ENCODE assay signal across 1 cellular context in genomic region chr1:42681771-42682483, GRCh38.
A peak's percentile ranks its signal among the peaks of the same experiment; 100 is the strongest.
TF ChIP-seq lines count a peak whose summit lies in the region.

TSS of gene YBX1 (plus strand) at chr1:42682418. CDS start at chr1:42682566, 148 bp downstream.

TF ChIP-seq in K562, 482 proteins besides CTCF, POLR2A, EP300 and RAD21 (continued from another document and continues in another):
- TF ChIP-seq SP2 (IDR thresholded peaks at IDR 0.05; ENCODE audit: extremely low read depth, low read depth, low read length, poor library complexity, severe bottlenecking), result peak; percentile 76
- peak; percentile 87; the same call in 1 of the 2 replicates for TF ChIP-seq ZBTB9 (CRISPR knock-in tag; IDR thresholded peaks at IDR 0.05)
- TF ChIP-seq CSDE1 (IDR thresholded peaks at IDR 0.05), result 0 out of 4 replicates have a peak, but pooled peaks of 1 of the 2 experiments have one; percentile 12
- peak; percentile 96 for TF ChIP-seq SUPT5H (IDR thresholded peaks at IDR 0.05)
- no peak for TF ChIP-seq ZNF41 (CRISPR knock-in tag; conservative IDR thresholded peaks at IDR 0.05)
- TF ChIP-seq KDM4B (IDR thresholded peaks at IDR 0.05; ENCODE audit: borderline replicate concordance in 2 of 2, low read depth in 1 of 2), result peak in 1 of 2 experiments; percentile 61; a peak in 1 of 4 replicates
- TF ChIP-seq CREB3L1 (IDR thresholded peaks at IDR 0.05; ENCODE audit: borderline replicate concordance, low read depth), result peak; percentile 92
- no peak for TF ChIP-seq ZNF57 (CRISPR knock-in tag; IDR thresholded peaks at IDR 0.05)
- TF ChIP-seq MNT (conservative IDR thresholded peaks at IDR 0.05), result peak; percentile 95 to 96
- 0 out of 2 replicates have a peak, but pooled peaks have one; percentile 14 for TF ChIP-seq SPI1 (IDR thresholded peaks at IDR 0.05; ENCODE audit: borderline replicate concordance, low read depth, low read length)
- TF ChIP-seq GTF3C2 (IDR thresholded peaks at IDR 0.05; ENCODE audit: borderline replicate concordance, extremely low read depth, insufficient read length), result no peak
- no peak for TF ChIP-seq CREB3 (tag; conservative IDR thresholded peaks at IDR 0.05; ENCODE audit: low read depth)
- TF ChIP-seq ZNF253 (CRISPR knock-in tag; conservative IDR thresholded peaks at IDR 0.05), result no peak
- TF ChIP-seq ZKSCAN1 (IDR thresholded peaks at IDR 0.05; ENCODE audit: low read depth, low read length), result no peak
- no peak for TF ChIP-seq ZFP30 (CRISPR knock-in tag; IDR thresholded peaks at IDR 0.05; ENCODE audit: borderline replicate concordance)
- TF ChIP-seq TCF7L2 (IDR thresholded peaks at IDR 0.05; ENCODE audit: low read depth, low read length), result no peak
- no peak for TF ChIP-seq NUFIP1 (IDR thresholded peaks at IDR 0.05; ENCODE audit: partially characterized antibody)
- 0 out of 2 replicates have a peak, but pooled peaks have one; percentile 17 for TF ChIP-seq NBN (IDR thresholded peaks at IDR 0.05; ENCODE audit: low read depth)
- TF ChIP-seq VEZF1 (CRISPR knock-in tag; IDR thresholded peaks at IDR 0.05), result no peak
- peak in 1 of 2 experiments; percentile 86; a peak in 2 of 4 replicates for TF ChIP-seq HDAC1 (IDR thresholded peaks at IDR 0.05)
- no peak for TF ChIP-seq JUN (IDR thresholded peaks at IDR 0.05; ENCODE audit: borderline replicate concordance, low read depth, low read length)
- peak; percentile 29; the same call in 1 of the 2 replicates for TF ChIP-seq JUN (CRISPR knock-in tag; IDR thresholded peaks at IDR 0.05; ENCODE audit: borderline replicate concordance)
- 0 out of 2 replicates have a peak, but pooled peaks have one; percentile 11 for TF ChIP-seq TSHZ1 (CRISPR knock-in tag; IDR thresholded peaks at IDR 0.05)
- peak; percentile 94; the same call in 1 of the 2 replicates for TF ChIP-seq ZNF511 (CRISPR knock-in tag; IDR thresholded peaks at IDR 0.05)
- no peak for TF ChIP-seq E2F5 (CRISPR knock-in tag; IDR thresholded peaks at IDR 0.05)
- no peak for TF ChIP-seq BDP1 (IDR thresholded peaks at IDR 0.05; ENCODE audit: insufficient read depth, insufficient read length)
- no peak for TF ChIP-seq MCM5 (IDR thresholded peaks at IDR 0.05; ENCODE audit: low read depth)
- peak; percentile 70; the same call in 1 of the 2 replicates for TF ChIP-seq CEBPZ (IDR thresholded peaks at IDR 0.05; ENCODE audit: borderline replicate concordance, low read depth, low read length)
- TF ChIP-seq ZNF398 (CRISPR knock-in tag; IDR thresholded peaks at IDR 0.05), result no peak
- TF ChIP-seq RFX7 (CRISPR knock-in tag; IDR thresholded peaks at IDR 0.05), result no peak
- no peak for TF ChIP-seq HLTF (IDR thresholded peaks at IDR 0.05)
